ENCODE assay signal across 7 cellular contexts in the genomic region with DNA sequence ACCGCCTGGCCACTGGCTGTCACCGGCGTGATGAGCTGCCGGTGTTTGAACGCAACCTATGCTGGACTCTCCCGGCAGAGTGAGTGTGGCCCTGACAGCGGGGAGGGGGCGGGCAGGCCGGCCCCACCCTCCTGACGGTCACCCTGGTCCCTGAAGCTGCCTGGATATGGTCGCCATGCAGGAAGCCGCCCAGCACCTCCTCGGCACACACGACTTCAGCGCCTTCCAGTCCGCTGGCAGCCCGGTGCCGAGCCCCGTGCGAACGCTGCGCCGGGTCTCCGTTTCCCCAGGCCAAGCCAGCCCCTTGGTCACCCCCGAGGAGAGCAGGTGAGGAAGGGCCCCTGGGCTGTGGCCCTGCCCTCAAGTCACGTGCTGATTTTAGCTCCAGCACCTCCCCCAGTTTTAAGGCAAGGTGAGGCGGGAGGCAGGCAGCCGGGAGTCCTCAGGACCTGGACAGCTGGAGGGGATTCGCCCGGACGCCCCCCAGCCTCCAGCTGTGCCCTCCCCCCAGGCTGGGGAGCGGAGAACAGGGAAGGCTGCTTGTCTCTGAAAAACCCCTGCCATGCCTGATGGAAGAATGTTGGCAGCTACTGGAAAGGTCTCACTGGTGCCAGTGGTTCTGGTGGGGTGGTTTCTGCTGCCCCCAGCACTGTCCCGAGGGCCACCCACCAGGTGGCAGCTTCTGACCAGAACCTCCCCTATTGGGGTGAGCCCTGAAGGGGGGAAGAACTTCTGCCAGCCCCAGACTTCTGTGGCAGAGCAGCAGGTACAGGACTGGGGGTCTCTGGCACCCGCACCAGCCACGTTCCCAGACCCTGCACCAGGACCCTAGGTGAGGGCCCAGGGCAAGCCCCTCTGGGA. TPM values are rescaled to one million over a fixed set of nuclear protein-coding genes. Genes with fewer than 3 reads are reported as not detected.
A peak's percentile ranks its signal among the peaks of the same experiment; 100 is the strongest.
DNase-seq lines count a peak whose midpoint lies in the region; ATAC-seq and TF ChIP-seq lines count a peak whose summit lies in the region.

No MANE protein-coding gene starts in this region.

- TF ChIP-seq CTCF in HEK293 (tag by site-specific recombination; IDR thresholded peaks at IDR 0.05), result 0 out of 2 replicates have a peak, but pooled peaks have one; percentile 35
- TF ChIP-seq CTCF in foreskin fibroblast (IDR thresholded peaks at IDR 0.05; ENCODE audit: low read depth, low read length), result no peak

- no peaks in the 10 kb centered on the region for H3K9me3 ChIP-seq in HEK293 (ENCODE audit: control insufficient read depth, insufficient read depth, low read depth, low read length)
- H3K9me3 ChIP-seq in T-helper 17 cell (ENCODE audit: control insufficient read depth, low read length, poor library complexity, severe bottlenecking), result no peaks in the 10 kb centered on the region
- no peaks in the 10 kb centered on the region for H3K9me3 ChIP-seq in skeletal muscle satellite cell (replicated peaks; ENCODE audit: low read length)

- POLR2A ChIA-PET in HEK293 (lab: Yijun Ruan, JAX), result interaction anchor here (1.1 to 1.5 kb wide), 6 partner anchors 9 to 65 kb away, joined by 3 to 5 read pairs (median 3); a partner anchor contains a TSS

- H3K4me2 ChIP-seq in skeletal muscle satellite cell (ENCODE audit: low read length), result peak overlapping the region; percentile 95

- H3K27ac Mint-ChIP-seq in T-helper 17 cell, result peak overlapping the region; percentile 57

- H3K4me1 Mint-ChIP-seq in T-helper 17 cell, result peaks cover 17% of the 10 kb centered on the region

- H3K4me3 ChIP-seq in HEK293 (ENCODE audit: low read depth, low read length), result peak overlapping the region; percentile 81
- H3K4me3 ChIP-seq in foreskin fibroblast (ENCODE audit: low read depth in 1 of 2, low read length in 2 of 2), result peak overlapping the region; percentile 61 to 80
- H3K4me3 ChIP-seq in skeletal muscle satellite cell (ENCODE audit: low read length), result peak overlapping the region; percentile 89

- CTCF ChIA-PET in HEK293 (lab: Yijun Ruan, JAX), result interaction anchor here (0.8 to 1.0 kb wide), 3 partner anchors 18 to 93 kb away, joined by 3 read pairs; no protein-coding TSS in a partner anchor

- H3K36me3 Mint-ChIP-seq in T-helper 17 cell (ENCODE audit: low read depth), result no peaks in the 10 kb centered on the region

- H3K4me3 Mint-ChIP-seq in T-helper 17 cell, result peak overlapping the region; percentile 66

- DNase-seq in T-helper 17 cell, result no peak
- DNase-seq in foreskin fibroblast, result no peak
- DNase-seq in SKM-1 (lab: John Stamatoyannopoulos, UW; ENCODE audit: unreplicated experiment), result no peak

- H3K36me3 ChIP-seq in HEK293 (ENCODE audit: control insufficient read depth in 2 of 2, insufficient read depth in 1 of 2, low read length in 2 of 2), result peaks cover 0 to 60% of the 10 kb centered on the region in 2 experiments; a peak in 1 of 3 replicates
- H3K36me3 ChIP-seq in skeletal muscle satellite cell (ENCODE audit: insufficient read depth, low read length), result peaks cover 49% of the 10 kb centered on the region

- H3K27me3 Mint-ChIP-seq in T-helper 17 cell, result no peaks in the 10 kb centered on the region

- H3K4me1 ChIP-seq in HEK293 (ENCODE audit: control insufficient read depth, insufficient read depth, low read length) (peaks cover 15% of the 10 kb centered on the region), skeletal muscle satellite cell (ENCODE audit: control insufficient read depth, insufficient read depth, low read length) (peaks cover 35% of the 10 kb centered on the region)

- H3K9ac ChIP-seq in skeletal muscle satellite cell (ENCODE audit: low read depth, low read length), result peak overlapping the region; percentile 90

- no peaks in the 10 kb centered on the region for H3K27me3 ChIP-seq in skeletal muscle satellite cell (ENCODE audit: control insufficient read depth, insufficient read depth, low read length)

- ATAC-seq in T-helper 17 cell (no peak), HG03565 (IDR thresholded peaks at IDR 0.05; ENCODE audit: unreplicated experiment) (no peak), HG03039 (IDR thresholded peaks at IDR 0.05; ENCODE audit: unreplicated experiment) (no peak)

- peak overlapping the region; percentile 96 for H3K27ac ChIP-seq in HEK293 (ENCODE audit: extremely low read depth, low read depth, low read length)

TF ChIP-seq in HEK293, 187 proteins besides CTCF, POLR2A, EP300 and RAD21 (continues in another document):
- 0 out of 2 replicates have a peak, but pooled peaks have one; percentile 23 for TF ChIP-seq YY2 (tag by site-specific recombination; IDR thresholded peaks at IDR 0.05)
- TF ChIP-seq ZNF654 (tag by site-specific recombination; IDR thresholded peaks at IDR 0.05; ENCODE audit: low read depth), result no peak
- peak; percentile 87 for TF ChIP-seq KLF8 (tag by site-specific recombination; IDR thresholded peaks at IDR 0.05)
- peak; percentile 75; the same call in 1 of the 2 replicates for TF ChIP-seq ZNF837 (tag by site-specific recombination; IDR thresholded peaks at IDR 0.05)
- no peak for TF ChIP-seq ZNF23 (tag by site-specific recombination; IDR thresholded peaks at IDR 0.05; ENCODE audit: borderline replicate concordance)
- peak; percentile 71 for TF ChIP-seq ZIC2 (tag by site-specific recombination; IDR thresholded peaks at IDR 0.05)
- TF ChIP-seq, protein P1, sequence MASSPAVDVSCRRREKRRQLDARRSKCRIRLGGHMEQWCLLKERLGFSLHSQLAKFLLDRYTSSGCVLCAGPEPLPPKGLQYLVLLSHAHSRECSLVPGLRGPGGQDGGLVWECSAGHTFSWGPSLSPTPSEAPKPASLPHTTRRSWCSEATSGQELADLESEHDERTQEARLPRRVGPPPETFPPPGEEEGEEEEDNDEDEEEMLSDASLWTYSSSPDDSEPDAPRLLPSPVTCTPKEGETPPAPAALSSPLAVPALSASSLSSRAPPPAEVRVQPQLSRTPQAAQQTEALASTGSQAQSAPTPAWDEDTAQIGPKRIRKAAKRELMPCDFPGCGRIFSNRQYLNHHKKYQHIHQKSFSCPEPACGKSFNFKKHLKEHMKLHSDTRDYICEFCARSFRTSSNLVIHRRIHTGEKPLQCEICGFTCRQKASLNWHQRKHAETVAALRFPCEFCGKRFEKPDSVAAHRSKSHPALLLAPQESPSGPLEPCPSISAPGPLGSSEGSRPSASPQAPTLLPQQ (tag by site-specific recombination; IDR thresholded peaks at IDR 0.05), result 0 out of 2 replicates have a peak, but pooled peaks have one; percentile 31
- TF ChIP-seq ZNF658 (tag by site-specific recombination; IDR thresholded peaks at IDR 0.05), result no peak
- TF ChIP-seq, protein P2, sequence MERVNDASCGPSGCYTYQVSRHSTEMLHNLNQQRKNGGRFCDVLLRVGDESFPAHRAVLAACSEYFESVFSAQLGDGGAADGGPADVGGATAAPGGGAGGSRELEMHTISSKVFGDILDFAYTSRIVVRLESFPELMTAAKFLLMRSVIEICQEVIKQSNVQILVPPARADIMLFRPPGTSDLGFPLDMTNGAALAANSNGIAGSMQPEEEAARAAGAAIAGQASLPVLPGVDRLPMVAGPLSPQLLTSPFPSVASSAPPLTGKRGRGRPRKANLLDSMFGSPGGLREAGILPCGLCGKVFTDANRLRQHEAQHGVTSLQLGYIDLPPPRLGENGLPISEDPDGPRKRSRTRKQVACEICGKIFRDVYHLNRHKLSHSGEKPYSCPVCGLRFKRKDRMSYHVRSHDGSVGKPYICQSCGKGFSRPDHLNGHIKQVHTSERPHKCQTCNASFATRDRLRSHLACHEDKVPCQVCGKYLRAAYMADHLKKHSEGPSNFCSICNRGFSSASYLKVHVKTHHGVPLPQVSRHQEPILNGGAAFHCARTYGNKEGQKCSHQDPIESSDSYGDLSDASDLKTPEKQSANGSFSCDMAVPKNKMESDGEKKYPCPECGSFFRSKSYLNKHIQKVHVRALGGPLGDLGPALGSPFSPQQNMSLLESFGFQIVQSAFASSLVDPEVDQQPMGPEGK (tag by site-specific recombination; IDR thresholded peaks at IDR 0.05), result peak; percentile 89
- peak; percentile 69 for TF ChIP-seq ZNF600 (tag by site-specific recombination; IDR thresholded peaks at IDR 0.05)
- TF ChIP-seq KLF1 (tag by site-specific recombination; IDR thresholded peaks at IDR 0.05), result peak; percentile 77
- peak; percentile 19; the same call in 1 of the 2 replicates for TF ChIP-seq ZFP69B (tag by site-specific recombination; IDR thresholded peaks at IDR 0.05)
- TF ChIP-seq, protein P3, sequence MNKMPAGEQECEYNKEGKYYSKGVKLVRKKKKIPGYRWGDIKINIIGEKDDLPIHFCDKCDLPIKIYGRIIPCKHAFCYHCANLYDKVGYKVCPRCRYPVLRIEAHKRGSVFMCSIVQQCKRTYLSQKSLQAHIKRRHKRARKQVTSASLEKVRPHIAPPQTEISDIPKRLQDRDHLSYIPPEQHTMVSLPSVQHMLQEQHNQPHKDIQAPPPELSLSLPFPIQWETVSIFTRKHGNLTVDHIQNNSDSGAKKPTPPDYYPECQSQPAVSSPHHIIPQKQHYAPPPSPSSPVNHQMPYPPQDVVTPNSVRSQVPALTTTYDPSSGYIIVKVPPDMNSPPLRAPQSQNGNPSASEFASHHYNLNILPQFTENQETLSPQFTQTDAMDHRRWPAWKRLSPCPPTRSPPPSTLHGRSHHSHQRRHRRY (tag by site-specific recombination; IDR thresholded peaks at IDR 0.05), result 0 out of 2 replicates have a peak, but pooled peaks have one; percentile 11
- TF ChIP-seq ZNF2 (tag by site-specific recombination; IDR thresholded peaks at IDR 0.05), result no peak
- no peak for TF ChIP-seq ZNF146 (tag by site-specific recombination; IDR thresholded peaks at IDR 0.05)
- TF ChIP-seq KLF9 (tag by site-specific recombination; IDR thresholded peaks at IDR 0.05; ENCODE audit: low read depth), result peak; percentile 88
- no peak for TF ChIP-seq ZBTB1 (tag by site-specific recombination; IDR thresholded peaks at IDR 0.05)
- peak; percentile 68 for TF ChIP-seq KLF16 (tag by site-specific recombination; IDR thresholded peaks at IDR 0.05)
- TF ChIP-seq ZNF341 (tag by site-specific recombination; IDR thresholded peaks at IDR 0.05; ENCODE audit: low read depth), result peak; percentile 53
- no peak for TF ChIP-seq ZNF785 (tag by site-specific recombination; IDR thresholded peaks at IDR 0.05)
- TF ChIP-seq ZFP37 (tag by site-specific recombination; IDR thresholded peaks at IDR 0.05), result 0 out of 2 replicates have a peak, but pooled peaks have one; percentile 55
- TF ChIP-seq ZNF629 (tag by site-specific recombination; IDR thresholded peaks at IDR 0.05), result peak; percentile 11; the same call in 1 of the 2 replicates

RNA-seq across cellular contexts. Expression of a gene that starts 1.4 kb away (rescaled TPM):
- 10 to 100 TPM; 10.6 to 14.9 TPM for total RNA-seq in T-helper 17 cell
- 42.1 and 52.4 TPM in 2 replicates for total RNA-seq in skeletal muscle satellite cell (2012; rRNA removed)

RNA-seq across cellular contexts. Expression of a gene that starts 2.0 kb away (rescaled TPM):
- total RNA-seq in T-helper 17 cell, result 10 to 100 TPM; 63.5 to 66.2 TPM
- total RNA-seq in skeletal muscle satellite cell (2012; rRNA removed), result 30.9 and 34.5 TPM in 2 replicates

RNA-seq across cellular contexts. Expression of a gene that starts 14.7 kb away (rescaled TPM):
- total RNA-seq in T-helper 17 cell, result 100 to 1,000 TPM; 130 to 132 TPM
- total RNA-seq in skeletal muscle satellite cell (2012; rRNA removed), result 71.5 and 74.3 TPM in 2 replicates

RNA-seq across cellular contexts. Expression of a gene that starts 14.8 kb away (rescaled TPM):
- 10 to 100 TPM; 14.3 to 15.7 TPM for total RNA-seq in T-helper 17 cell
- total RNA-seq in skeletal muscle satellite cell (2012; rRNA removed), result 12.2 and 17.5 TPM in 2 replicates

RNA-seq across cellular contexts. Expression of a gene that starts 21.3 kb away (rescaled TPM):
- under 1 TPM; 0.72 to 0.96 TPM for total RNA-seq in T-helper 17 cell
- total RNA-seq in skeletal muscle satellite cell (2012; rRNA removed), result under 0.01 and 0.44 TPM in 2 replicates
